1 cellular context compared by ENCODE assay signal in genomic region chr10:35126530-35127288, GRCh38.
TF ChIP-seq lines count a peak whose summit lies in the region.

Gene CREM, plus strand, starts transcription at chr10:35126846. Its CDS starts 10,990 bp downstream, at chr10:35137836.

TF ChIP-seq in A549, 52 proteins besides CTCF, POLR2A, EP300 and RAD21 (continued from another document):
- TF ChIP-seq HMGXB4 (CRISPR knock-in tag; IDR thresholded peaks at IDR 0.05; ENCODE audit: borderline replicate concordance) = peak; percentile 72; the same call in 1 of the 2 replicates
- peak; percentile 74 for TF ChIP-seq RFX5 (IDR thresholded peaks at IDR 0.05)
- TF ChIP-seq FOSB (CRISPR knock-in tag; IDR thresholded peaks at IDR 0.05) = no peak
- TF ChIP-seq, protein P1, sequence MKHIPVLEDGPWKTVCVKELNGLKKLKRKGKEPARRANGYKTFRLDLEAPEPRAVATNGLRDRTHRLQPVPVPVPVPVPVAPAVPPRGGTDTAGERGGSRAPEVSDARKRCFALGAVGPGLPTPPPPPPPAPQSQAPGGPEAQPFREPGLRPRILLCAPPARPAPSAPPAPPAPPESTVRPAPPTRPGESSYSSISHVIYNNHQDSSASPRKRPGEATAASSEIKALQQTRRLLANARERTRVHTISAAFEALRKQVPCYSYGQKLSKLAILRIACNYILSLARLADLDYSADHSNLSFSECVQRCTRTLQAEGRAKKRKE (CRISPR knock-in tag; IDR thresholded peaks at IDR 0.05; ENCODE audit: low read depth) = 0 out of 2 replicates have a peak, but pooled peaks have one; percentile 79
